Comparison of ENCODE assay signal across 1 cellular context in genomic region chr16:11060364-11060763, GRCh38.
TF ChIP-seq lines count a peak whose summit lies in the region.

No MANE protein-coding gene starts in this region.

TF ChIP-seq in IMR-90, 13 proteins besides CTCF, POLR2A, EP300 and RAD21 (continued from another document):
- no peak for TF ChIP-seq USF2 (IDR thresholded peaks at IDR 0.05; ENCODE audit: low read depth, low read length)
